Comparison of ENCODE assay signal across 8 cellular contexts in genomic region chr14:68628605-68629310, GRCh38.
DNase-seq lines count a peak whose midpoint lies in the region; ATAC-seq, FAIRE-seq and TF ChIP-seq lines count a peak whose summit lies in the region.

No MANE protein-coding gene starts in this region.

- H3K27me3 Mint-ChIP-seq in activated naive CD4-positive, alpha-beta T cell treated with anti-CD3 and anti-CD28 coated beads for 36 hours (ENCODE audit: low read depth), result no peaks in the 10 kb centered on the region

- no peaks in the 10 kb centered on the region for H3K9me1 ChIP-seq in keratinocyte (ENCODE audit: control insufficient read depth, extremely low read depth, insufficient read depth, low read length)

- dilution Hi-C loops in keratinocyte (cut with MboI; ENCODE audit: extremely low pct_ligation_motif_present, low sequenced_read_pairs), result no loop called here

- H3K79me2 ChIP-seq in keratinocyte (ENCODE audit: control insufficient read depth, insufficient read depth, low read length), result no peaks in the 10 kb centered on the region

- DNase-seq in LoVo (ENCODE audit: low spot score) (peak; percentile 60), keratinocyte (ENCODE audit: low read depth, low spot score) (no peak), GM13977 (ENCODE audit: low spot score) (no peak), sciatic nerve (ENCODE audit: low spot score) (no peak), NK-92 (lab: John Stamatoyannopoulos, UW; ENCODE audit: unreplicated experiment) (no peak)
- DNase-seq in activated naive CD4-positive, alpha-beta T cell treated with anti-CD3 and anti-CD28 coated beads for 36 hours, result peak; percentile 42
- peak; percentile 2 to 5 for DNase-seq in stimulated activated CD8-positive, alpha-beta memory T cell treated with anti-CD3 and anti-CD28 coated beads, Interleukin-7, amount 100 ng/mL, for 4 hours (ENCODE audit: low read depth in 2 of 2)

- FAIRE-seq in keratinocyte (lab: Jason Lieb, UNC), result peak; percentile 62

- peak overlapping the region in 2 of 3 experiments; percentile 11 to 46 for H3K4me3 ChIP-seq in keratinocyte (ENCODE audit: control insufficient read depth in 2 of 3, extremely low read depth in 1 of 3, insufficient read depth in 2 of 3, low read depth in 1 of 3, low read length in 3 of 3)

- intact Hi-C loops in activated naive CD4-positive, alpha-beta T cell treated with anti-CD3 and anti-CD28 coated beads for 36 hours (cut with micrococcal nuclease), result no loop called here
- intact Hi-C loops in sciatic nerve (cut with DNase I), result no loop called here

- peak overlapping the region; percentile 89 for H2AFZ ChIP-seq in keratinocyte (ENCODE audit: control insufficient read depth, low read length)

- peak overlapping the region; percentile 78 for H3K4me2 ChIP-seq in keratinocyte (ENCODE audit: control insufficient read depth, extremely low read depth, insufficient read depth, low read depth, low read length)

- in situ Hi-C loops in GM13977 (cut with MboI; ENCODE audit: low pct_unique_long_range_greater_than_20kb, low sequenced_read_pairs, unreplicated experiment), result no loop called here

- peak overlapping the region; percentile 71 for H3K9ac ChIP-seq in keratinocyte (ENCODE audit: control insufficient read depth, extremely low read depth, insufficient read depth, low read length)

- H3K9me3 ChIP-seq in keratinocyte (ENCODE audit: control insufficient read depth, low read depth, low read length), result no peaks in the 10 kb centered on the region

- H3K27ac ChIP-seq in keratinocyte (ENCODE audit: control insufficient read depth, insufficient read depth, low read length), result peak overlapping the region; percentile 64

- H3K27ac Mint-ChIP-seq in activated naive CD4-positive, alpha-beta T cell treated with anti-CD3 and anti-CD28 coated beads for 36 hours, result no peak overlapping the region

- CTCF ChIA-PET in activated naive CD4-positive, alpha-beta T cell treated with anti-CD3 and anti-CD28 coated beads for 36 hours (lab: Charles Lee), result interaction anchor here (1.0 to 1.9 kb wide), 2 partner anchors 9 to 161 kb away, joined by 3 to 5 read pairs; no protein-coding TSS in a partner anchor

- peaks cover 10% of the 10 kb centered on the region for H3K4me1 Mint-ChIP-seq in activated naive CD4-positive, alpha-beta T cell treated with anti-CD3 and anti-CD28 coated beads for 36 hours (ENCODE audit: low read depth)

- TF ChIP-seq CTCF in keratinocyte (optimal IDR thresholded peaks at IDR 0.05 in 1 of 3, IDR thresholded peaks at IDR 0.05 in 1 of 3, conservative IDR thresholded peaks at IDR 0.05 in 1 of 3; ENCODE audit: extremely low read depth in 1 of 3, insufficient read depth in 2 of 3, low read length in 3 of 3), result no peak
- no peak for TF ChIP-seq CTCF in GM13977 (IDR thresholded peaks at IDR 0.05; ENCODE audit: extremely low read depth, insufficient read depth, missing control alignments)

- H3K4me1 ChIP-seq in keratinocyte (ENCODE audit: control insufficient read depth, extremely low read depth, insufficient read depth, low read length), result peaks cover 13% of the 10 kb centered on the region

- no peaks in the 10 kb centered on the region for H3K27me3 ChIP-seq in keratinocyte (ENCODE audit: control insufficient read depth, extremely low read depth, insufficient read depth, low read length)

- H3K36me3 ChIP-seq in keratinocyte (ENCODE audit: control insufficient read depth in 2 of 2, extremely low read depth in 1 of 2, insufficient read depth in 2 of 2, low read length in 2 of 2), result no peaks in the 10 kb centered on the region

- H3K36me3 Mint-ChIP-seq in activated naive CD4-positive, alpha-beta T cell treated with anti-CD3 and anti-CD28 coated beads for 36 hours (ENCODE audit: low read depth), result no peaks in the 10 kb centered on the region

- H3K4me3 Mint-ChIP-seq in activated naive CD4-positive, alpha-beta T cell treated with anti-CD3 and anti-CD28 coated beads for 36 hours, result peak overlapping the region; percentile 64

- no peaks in the 10 kb centered on the region for H3K9me3 Mint-ChIP-seq in activated naive CD4-positive, alpha-beta T cell treated with anti-CD3 and anti-CD28 coated beads for 36 hours

- ATAC-seq in sciatic nerve (no peak), GM19351 (IDR thresholded peaks at IDR 0.05; ENCODE audit: unreplicated experiment) (no peak)

- H4K20me1 ChIP-seq in keratinocyte (ENCODE audit: control insufficient read depth, extremely low read depth, insufficient read depth, low read length), result no peaks in the 10 kb centered on the region

Comparison
In these comparisons a context has a peak if more than half of its experiments do, and no peak if none do; other contexts are left out.
1. DNase-seq: peak in LoVo (single experiment), activated naive CD4-positive, alpha-beta T cell treated with anti-CD3 and anti-CD28 coated beads for 36 hours (single experiment) and stimulated activated CD8-positive, alpha-beta memory T cell treated with anti-CD3 and anti-CD28 coated beads, Interleukin-7, amount 100 ng/mL, for 4 hours (2 of 2); none in keratinocyte (single experiment), GM13977 (single experiment), sciatic nerve (single experiment) and NK-92 (single experiment).